In the genomic region with DNA sequence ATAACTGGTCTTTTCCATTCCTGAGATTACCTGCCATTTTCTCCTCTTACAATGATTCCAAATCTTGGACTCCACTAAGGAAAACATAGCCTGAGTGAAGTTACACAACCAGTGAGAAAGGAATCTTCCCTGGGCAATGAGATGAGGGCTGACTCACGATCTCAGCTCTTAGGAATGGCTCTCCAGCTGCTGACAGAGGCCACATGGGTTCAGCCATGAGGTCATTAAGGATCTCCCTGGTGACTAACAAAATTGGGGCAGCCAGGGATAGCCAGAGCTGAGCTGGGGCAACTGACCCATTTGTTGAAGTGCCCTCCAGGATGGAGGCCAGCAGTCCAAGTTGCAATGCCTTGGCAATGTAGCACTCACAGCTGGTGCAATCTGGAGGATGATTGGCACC, we compare ENCODE assay signal across 12 cellular contexts.
DNase-seq lines count a peak whose midpoint lies in the region; ATAC-seq, FAIRE-seq and TF ChIP-seq lines count a peak whose summit lies in the region.
"Had no signal": no experiment of that assay in that cellular context is flagged by ENCODE, and none has a peak within 500 bp of the region (broad histone marks: within the 10 kb centered on the region; RNA-seq: fewer than 3 reads in every experiment).

No MANE protein-coding gene starts in this region.

- H3K36me3 ChIP-seq in astrocyte (ENCODE audit: insufficient read depth, low read length): no peaks in the 10 kb centered on the region
- no peaks in the 10 kb centered on the region for H3K36me3 ChIP-seq in right atrium auricular region
- no peaks in the 10 kb centered on the region for H3K36me3 ChIP-seq in smooth muscle cell (ENCODE audit: low read depth)

- no peak overlapping the region for H3K4me3 ChIP-seq in astrocyte (ENCODE audit: insufficient read depth, low read depth, low read length)
- H3K4me3 ChIP-seq in right atrium auricular region: no peak overlapping the region
- H3K4me3 ChIP-seq in smooth muscle cell: no peak overlapping the region
- H3K4me3 ChIP-seq: dorsolateral prefrontal cortex had no signal

- TF ChIP-seq CTCF in astrocyte (IDR thresholded peaks at IDR 0.05; ENCODE audit: insufficient read depth, low read depth, low read length) (no peak), right atrium auricular region (IDR thresholded peaks at IDR 0.05) (no peak), smooth muscle cell (IDR thresholded peaks at IDR 0.05; ENCODE audit: borderline replicate concordance, insufficient read depth, poor library complexity, severe bottlenecking) (no peak)

- no peaks in the 10 kb centered on the region for H3K27me3 Mint-ChIP-seq in astrocyte (ENCODE audit: low read depth, unreplicated experiment)

- ATAC-seq in GM21576 (IDR thresholded peaks at IDR 0.05; ENCODE audit: unreplicated experiment) (no peak), HG02763 (IDR thresholded peaks at IDR 0.05; ENCODE audit: unreplicated experiment) (no peak), GM21786 (IDR thresholded peaks at IDR 0.05; ENCODE audit: unreplicated experiment) (no peak)

- H3K9me3 Mint-ChIP-seq in astrocyte (ENCODE audit: unreplicated experiment): peaks cover 16% of the 10 kb centered on the region

- H3K4me2 ChIP-seq in astrocyte (ENCODE audit: low read length) (peak overlapping the region; percentile 57), smooth muscle cell (no peak overlapping the region)

- H3K9me3 ChIP-seq in astrocyte (ENCODE audit: insufficient read depth, low read depth, low read length) (no peaks in the 10 kb centered on the region), right atrium auricular region (peaks cover 0 to under 1% of the 10 kb centered on the region in 2 donors), smooth muscle cell (replicated peaks; ENCODE audit: low read depth) (no peaks in the 10 kb centered on the region)

- H3K36me3 Mint-ChIP-seq in astrocyte (ENCODE audit: low read depth, unreplicated experiment): peaks cover 2% of the 10 kb centered on the region

- H3K79me2 ChIP-seq in astrocyte (ENCODE audit: insufficient read depth, low read length): no peaks in the 10 kb centered on the region
- H3K79me2 ChIP-seq in smooth muscle cell (ENCODE audit: low read depth): no peaks in the 10 kb centered on the region

- peak overlapping the region; percentile 79 for H3K27ac Mint-ChIP-seq in astrocyte (ENCODE audit: unreplicated experiment)

- H4K20me1 ChIP-seq in astrocyte (ENCODE audit: insufficient read depth, low read length) (no peaks in the 10 kb centered on the region), smooth muscle cell (ENCODE audit: low read depth) (no peaks in the 10 kb centered on the region)

- no peaks in the 10 kb centered on the region for H3F3A ChIP-seq in smooth muscle cell (ENCODE audit: low read depth)

- H3K9ac ChIP-seq in astrocyte (ENCODE audit: low read length) (peak overlapping the region; percentile 8), smooth muscle cell (ENCODE audit: low read depth) (no peak overlapping the region)

- WGBS in smooth muscle cell (ENCODE audit: low lambda C conversion rate): 3% methylated on average over 1 of the region's 1 CpG

- H3K27ac ChIP-seq in astrocyte (ENCODE audit: low read depth, low read length) (peak overlapping the region; percentile 63), right atrium auricular region (no peak overlapping the region), smooth muscle cell (ENCODE audit: low read depth) (peak overlapping the region; percentile 45)

- no peak overlapping the region for H3K4me3 Mint-ChIP-seq in astrocyte (ENCODE audit: unreplicated experiment)
- H3K4me3 Mint-ChIP-seq: neural crest cell had no signal

- no peak overlapping the region for H2AFZ ChIP-seq in astrocyte (ENCODE audit: low read depth, low read length)
- no peak overlapping the region for H2AFZ ChIP-seq in smooth muscle cell (ENCODE audit: low read depth)

- H3K4me1 ChIP-seq in astrocyte (ENCODE audit: insufficient read depth, low read length): peaks cover 19% of the 10 kb centered on the region
- H3K4me1 ChIP-seq in right atrium auricular region: peaks cover 0 to 12% of the 10 kb centered on the region in 2 donors
- peaks cover 4% of the 10 kb centered on the region for H3K4me1 ChIP-seq in smooth muscle cell (ENCODE audit: low read depth)

- FAIRE-seq in astrocyte (lab: Jason Lieb, UNC): peak; percentile 60
- FAIRE-seq: GM12892 had no signal

- DNase-seq in HCEC 1CT (peak; percentile 98), astrocyte (ENCODE audit: low read depth) (peak; percentile 97), right atrium auricular region (ENCODE audit: low spot score) (peak; percentile 84), smooth muscle cell (lab: John Stamatoyannopoulos, UW; ENCODE audit: unreplicated experiment) (no peak), NCI-H1694 treated with DMSO at 0.1 percent for 48 hours (lab: John Stamatoyannopoulos, UW) (no peak)
- DNase-seq: NCI-H1930 had no signal

- peaks cover 39% of the 10 kb centered on the region for H3K4me1 Mint-ChIP-seq in astrocyte (ENCODE audit: low read depth, unreplicated experiment)

- H3K27me3 ChIP-seq in astrocyte (ENCODE audit: insufficient read depth, low read length) (no peaks in the 10 kb centered on the region), right atrium auricular region (no peaks in the 10 kb centered on the region), smooth muscle cell (ENCODE audit: low read depth) (no peaks in the 10 kb centered on the region)
- H3K27me3 ChIP-seq: dorsolateral prefrontal cortex had no signal

Comparison
In these comparisons a context has a peak if more than half of its experiments do, and no peak if none do; other contexts are left out.
1. DNase-seq: peak in HCEC 1CT (single experiment), astrocyte (single experiment) and right atrium auricular region (single experiment); none in smooth muscle cell (single experiment) and NCI-H1694 treated with DMSO at 0.1 percent for 48 hours (single experiment).
2. H3K27ac ChIP-seq: peak in astrocyte (single experiment) and smooth muscle cell (single experiment); none in right atrium auricular region (0 of 2).